Comparison of ENCODE assay signal across 21 cellular contexts in the genomic region with DNA sequence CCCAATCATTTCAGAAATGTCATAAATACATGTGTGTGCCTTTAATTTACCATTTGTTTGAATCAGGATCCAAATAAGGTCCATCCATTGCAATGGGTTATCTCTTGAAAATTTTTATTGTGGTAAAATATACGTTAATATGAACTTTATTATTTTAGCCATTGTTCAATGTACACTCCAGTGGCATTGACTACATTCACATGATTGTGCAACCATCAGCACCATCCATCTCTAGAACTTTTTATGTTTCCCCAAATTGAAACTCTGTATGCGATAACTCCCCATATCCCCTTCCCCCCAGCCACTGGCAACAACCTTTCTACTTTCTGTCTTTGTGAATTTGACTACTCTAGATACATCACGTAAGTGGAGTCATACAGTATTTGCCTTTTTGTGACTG.
"Had no signal": no experiment of that assay in that cellular context is flagged by ENCODE, and none has a peak within 500 bp of the region (broad histone marks: within the 10 kb centered on the region; RNA-seq: fewer than 3 reads in every experiment).

No MANE protein-coding gene starts in this region.

- H3K9ac ChIP-seq: KMS-11 had no signal

- DNase-seq: Kasumi-1, MM.1S, NCI-H1092 treated with DMSO at 0.1 percent for 48 hours, NCI-H1436, NCI-H187, NCI-H2029, NCI-H2081 treated with DMSO at 0.1 percent for 48 hours, NCI-H2171, NCI-H226, NCI-H446, NCI-H510A, NCI-H524 treated with DMSO at 0.1 percent for 48 hours, NCI-H69, NCI-H774, SHP77, SJCRH30 had no signal

- H3K27me3 ChIP-seq: SJCRH30 had no signal

- H3K4me3 ChIP-seq: SJCRH30 had no signal

- H3K9me3 ChIP-seq: SJCRH30 had no signal

- ATAC-seq: Panc1, SK-N-SH treated with all-trans-retinoic acid at 6 μM for 48 hours had no signal

- H3K4me1 ChIP-seq: SJCRH30 had no signal

- H3K4me2 ChIP-seq: KMS-11 had no signal

- H3K27ac ChIP-seq: HL-60, KMS-11, RWPE1, SJCRH30 had no signal
